1 cellular context compared by ENCODE assay signal in genomic region chr6:169250660-169251059, GRCh38.
TF ChIP-seq lines count a peak whose summit lies in the region.

No MANE protein-coding gene starts in this region.

TF ChIP-seq in SK-N-SH, 30 proteins besides CTCF, POLR2A, EP300 and RAD21 (continued from another document):
- peak; percentile 44; the same call in 1 of the 2 replicates for TF ChIP-seq USF1 (IDR thresholded peaks at IDR 0.05; ENCODE audit: borderline replicate concordance, low read depth)
- TF ChIP-seq FOSL2 (IDR thresholded peaks at IDR 0.05; ENCODE audit: borderline replicate concordance, low read depth) = no peak; the same call in 1 of the 2 replicates
- TF ChIP-seq JUND (IDR thresholded peaks at IDR 0.05) = no peak; the same call in 1 of the 2 replicates
TF ChIP-seq in SK-N-SH: peak in this region for 5.
